In the genomic region with DNA sequence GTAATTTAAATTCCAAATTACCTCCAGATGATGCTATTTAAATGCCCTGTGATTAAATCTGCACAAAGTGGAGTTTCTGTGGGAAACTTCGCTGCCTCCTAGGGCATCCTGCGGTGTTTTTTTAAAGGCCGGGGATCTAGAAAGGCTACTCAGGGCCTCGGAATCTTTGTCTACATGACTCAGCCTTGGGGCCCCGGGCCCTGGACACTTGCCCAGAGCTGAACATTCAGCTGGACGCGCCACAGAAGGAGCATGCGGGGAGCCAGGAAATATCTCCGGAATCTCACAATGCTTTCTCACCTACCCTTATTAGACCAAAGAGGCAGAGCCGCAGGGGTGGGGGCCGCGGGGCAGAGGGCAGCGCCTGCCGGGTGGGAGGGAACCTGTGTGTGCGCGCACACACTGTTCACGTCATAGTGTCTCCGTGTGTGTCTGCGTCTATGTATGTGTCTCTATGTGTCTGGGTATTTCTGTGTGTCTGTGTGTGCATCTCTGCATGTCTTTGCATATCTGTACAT, we compare ENCODE assay signal across 1 cellular context.
TF ChIP-seq lines count a peak whose summit lies in the region.

No MANE protein-coding gene starts in this region.

TF ChIP-seq in IMR-90, 13 proteins besides CTCF, POLR2A, EP300 and RAD21 (continued from another document):
- no peak for TF ChIP-seq ELK1 (IDR thresholded peaks at IDR 0.05; ENCODE audit: borderline replicate concordance, low read depth, low read length)
- TF ChIP-seq CEBPB (IDR thresholded peaks at IDR 0.05; ENCODE audit: low read depth, low read length): no peak
- peak; percentile 80 for TF ChIP-seq BHLHE40 (IDR thresholded peaks at IDR 0.05; ENCODE audit: low read depth, low read length)
- TF ChIP-seq SMC3 (IDR thresholded peaks at IDR 0.05; ENCODE audit: low read depth, low read length): peak; percentile 25; the same call in 1 of the 2 replicates
- TF ChIP-seq RCOR1 (IDR thresholded peaks at IDR 0.05; ENCODE audit: insufficient replicate concordance, low read length): peak; percentile 72
- TF ChIP-seq CHD1 (IDR thresholded peaks at IDR 0.05; ENCODE audit: low read depth, low read length): no peak
- TF ChIP-seq USF2 (IDR thresholded peaks at IDR 0.05; ENCODE audit: low read depth, low read length): no peak
- peak; percentile 92 for TF ChIP-seq MAZ (IDR thresholded peaks at IDR 0.05; ENCODE audit: borderline replicate concordance, low read depth, low read length)
